ENCODE assay signal across 11 cellular contexts in the genomic region with DNA sequence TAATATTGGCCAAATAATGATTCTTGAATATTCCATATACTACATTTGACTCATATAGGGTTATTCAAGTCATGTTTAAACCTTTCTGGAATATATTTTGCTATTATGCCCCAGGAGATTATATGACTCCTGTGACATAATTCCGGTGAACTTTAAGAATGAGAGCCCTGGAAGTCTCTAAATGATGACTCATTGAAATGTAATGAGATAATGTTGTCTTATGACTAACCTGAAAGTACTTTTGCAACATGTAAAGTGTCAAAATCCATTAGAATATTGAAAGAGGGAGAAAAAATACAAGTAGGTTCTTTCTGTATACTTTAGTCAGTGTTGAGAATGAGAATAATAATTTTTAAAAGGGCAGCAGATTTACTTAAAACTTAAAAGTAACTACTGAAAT.
DNase-seq lines count a peak whose midpoint lies in the region; ATAC-seq and TF ChIP-seq lines count a peak whose summit lies in the region.
"Had no signal": no experiment of that assay in that cellular context is flagged by ENCODE, and none has a peak within 500 bp of the region (broad histone marks: within the 10 kb centered on the region; RNA-seq: fewer than 3 reads in every experiment).

No MANE protein-coding gene starts in this region.

- intact Hi-C loops in lower leg skin (cut with DNase I; ENCODE audit: low total_unique reads) = no loop called here

- DNase-seq in fibroblast of the aortic adventitia (ENCODE audit: low read depth) = peak; percentile 86
- peak; percentile 31 for DNase-seq in stromal cell of bone marrow (ENCODE audit: low read depth)
- no peak for DNase-seq in effector CD4-positive, alpha-beta T cell
- DNase-seq in stimulated activated CD4-positive, alpha-beta T cell treated with anti-CD3 and anti-CD28 coated beads, Interleukin-2, amount 100 ng/mL, for 24 hours = no peak
- DNase-seq in lower leg skin (ENCODE audit: low spot score in 2 of 2) = no peak
- DNase-seq: activated CD4-positive, alpha-beta T cell treated with anti-CD3 and anti-CD28 coated beads for 48 hours; NCI-H1694 treated with DMSO at 0.1 percent for 48 hours; psoas muscle had no signal

- TF ChIP-seq CTCF in fibroblast of the aortic adventitia (IDR thresholded peaks at IDR 0.05; ENCODE audit: insufficient read depth, low read length) = no peak
- no peak for TF ChIP-seq CTCF in lower leg skin (IDR thresholded peaks at IDR 0.05)

- ATAC-seq in HG02588 (IDR thresholded peaks at IDR 0.05; ENCODE audit: unreplicated experiment) (peak; percentile 74), SK-N-SH treated with all-trans-retinoic acid at 6 μM for 48 hours (peak; percentile 85)
- ATAC-seq: psoas muscle had no signal

- WGBS in lower leg skin, 2 donors = 33 to 40% methylated on average over 1 of the region's 1 CpG

- no peak for TF ChIP-seq POLR2A in lower leg skin (IDR thresholded peaks at IDR 0.05)

- H3K4me3 ChIP-seq in fibroblast of the aortic adventitia (ENCODE audit: low read depth, low read length) (no peak overlapping the region), lower leg skin (ENCODE audit: low read depth, poor library complexity, severe bottlenecking) (no peak overlapping the region)
- H3K4me3 ChIP-seq: psoas muscle, suprapubic skin had no signal

TF ChIP-seq in SK-N-SH treated with all-trans-retinoic acid at 6 μM for 48 hours, 23 proteins besides CTCF, POLR2A, EP300 and RAD21:
- TF ChIP-seq CSDC2 (CRISPR knock-in tag; IDR thresholded peaks at IDR 0.05) = no peak
- TF ChIP-seq, protein P1, sequence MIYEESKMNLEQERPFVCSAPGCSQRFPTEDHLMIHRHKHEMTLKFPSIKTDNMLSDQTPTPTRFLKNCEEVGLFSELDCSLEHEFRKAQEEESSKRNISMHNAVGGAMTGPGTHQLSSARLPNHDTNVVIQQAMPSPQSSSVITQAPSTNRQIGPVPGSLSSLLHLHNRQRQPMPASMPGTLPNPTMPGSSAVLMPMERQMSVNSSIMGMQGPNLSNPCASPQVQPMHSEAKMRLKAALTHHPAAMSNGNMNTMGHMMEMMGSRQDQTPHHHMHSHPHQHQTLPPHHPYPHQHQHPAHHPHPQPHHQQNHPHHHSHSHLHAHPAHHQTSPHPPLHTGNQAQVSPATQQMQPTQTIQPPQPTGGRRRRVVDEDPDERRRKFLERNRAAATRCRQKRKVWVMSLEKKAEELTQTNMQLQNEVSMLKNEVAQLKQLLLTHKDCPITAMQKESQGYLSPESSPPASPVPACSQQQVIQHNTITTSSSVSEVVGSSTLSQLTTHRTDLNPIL (CRISPR knock-in tag; IDR thresholded peaks at IDR 0.05; ENCODE audit: low read depth) = peak; percentile 72; the same call in 1 of the 2 replicates
- peak; percentile 83 for TF ChIP-seq ZC3H10 (CRISPR knock-in tag; IDR thresholded peaks at IDR 0.05)
- no peak for TF ChIP-seq ZFP3 (CRISPR knock-in tag; IDR thresholded peaks at IDR 0.05)
- TF ChIP-seq, protein P2, sequence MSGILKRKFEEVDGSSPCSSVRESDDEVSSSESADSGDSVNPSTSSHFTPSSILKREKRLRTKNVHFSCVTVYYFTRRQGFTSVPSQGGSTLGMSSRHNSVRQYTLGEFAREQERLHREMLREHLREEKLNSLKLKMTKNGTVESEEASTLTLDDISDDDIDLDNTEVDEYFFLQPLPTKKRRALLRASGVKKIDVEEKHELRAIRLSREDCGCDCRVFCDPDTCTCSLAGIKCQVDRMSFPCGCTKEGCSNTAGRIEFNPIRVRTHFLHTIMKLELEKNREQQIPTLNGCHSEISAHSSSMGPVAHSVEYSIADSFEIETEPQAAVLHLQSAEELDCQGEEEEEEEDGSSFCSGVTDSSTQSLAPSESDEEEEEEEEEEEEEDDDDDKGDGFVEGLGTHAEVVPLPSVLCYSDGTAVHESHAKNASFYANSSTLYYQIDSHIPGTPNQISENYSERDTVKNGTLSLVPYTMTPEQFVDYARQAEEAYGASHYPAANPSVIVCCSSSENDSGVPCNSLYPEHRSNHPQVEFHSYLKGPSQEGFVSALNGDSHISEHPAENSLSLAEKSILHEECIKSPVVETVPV (CRISPR knock-in tag; IDR thresholded peaks at IDR 0.05) = no peak
- no peak for TF ChIP-seq RARB (CRISPR knock-in tag; IDR thresholded peaks at IDR 0.05)
- TF ChIP-seq TOX (CRISPR knock-in tag; IDR thresholded peaks at IDR 0.05; ENCODE audit: borderline replicate concordance) = peak; percentile 84; the same call in 1 of the 2 replicates
- no peak for TF ChIP-seq TCF4 (CRISPR knock-in tag; IDR thresholded peaks at IDR 0.05; ENCODE audit: borderline replicate concordance)
- 0 out of 2 replicates have a peak, but pooled peaks have one; percentile 4 for TF ChIP-seq ZNF8 (CRISPR knock-in tag; IDR thresholded peaks at IDR 0.05)
- TF ChIP-seq ISL1 (CRISPR knock-in tag; IDR thresholded peaks at IDR 0.05) = peak; percentile 95

Comparison
In these comparisons a context has a peak if more than half of its experiments do, and no peak if none do; other contexts are left out.
1. DNase-seq: peak in fibroblast of the aortic adventitia (single experiment) and stromal cell of bone marrow (single experiment); none in effector CD4-positive, alpha-beta T cell (single experiment), stimulated activated CD4-positive, alpha-beta T cell treated with anti-CD3 and anti-CD28 coated beads, Interleukin-2, amount 100 ng/mL, for 24 hours (0 of 2) and lower leg skin (0 of 2).